ENCODE assay signal across 11 cellular contexts in genomic region chr11:123055132-123055924, GRCh38. TPM values are rescaled to one million over a fixed set of nuclear protein-coding genes. Genes with fewer than 3 reads are reported as not detected.
DNase-seq lines count a peak whose midpoint lies in the region; ATAC-seq and TF ChIP-seq lines count a peak whose summit lies in the region.
"Had no signal": no experiment of that assay in that cellular context is flagged by ENCODE, and none has a peak within 500 bp of the region (broad histone marks: within the 10 kb centered on the region; RNA-seq: fewer than 3 reads in every experiment).

No MANE protein-coding gene starts in this region.

- H3K4me3 Mint-ChIP-seq in activated CD4-positive, alpha-beta T cell treated with anti-CD3 and anti-CD28 coated beads for 36 hours, result peak overlapping the region; percentile 99
- H3K4me3 Mint-ChIP-seq in activated CD8-positive, alpha-beta T cell treated with anti-CD3 and anti-CD28 coated beads for 36 hours, result peak overlapping the region; percentile 97
- peak overlapping the region; percentile 88 for H3K4me3 Mint-ChIP-seq in natural killer cell treated with Interleukin-12 subunit alpha and Interleukin-12 subunit beta and Interleukin-15 and Interleukin-18, amount 100 ng/mL, for 72 hours
- H3K4me3 Mint-ChIP-seq: nephron had no signal

- H3K4me1 Mint-ChIP-seq in activated CD4-positive, alpha-beta T cell treated with anti-CD3 and anti-CD28 coated beads for 36 hours, result peaks cover 32% of the 10 kb centered on the region
- H3K4me1 Mint-ChIP-seq in activated CD8-positive, alpha-beta T cell treated with anti-CD3 and anti-CD28 coated beads for 36 hours (ENCODE audit: low read depth), result peaks cover 39% of the 10 kb centered on the region
- H3K4me1 Mint-ChIP-seq in natural killer cell treated with Interleukin-12 subunit alpha and Interleukin-12 subunit beta and Interleukin-15 and Interleukin-18, amount 100 ng/mL, for 72 hours (ENCODE audit: low read depth in 2 of 2), result peaks cover 40 to 56% of the 10 kb centered on the region in 2 donors

- TF ChIP-seq CTCF in activated CD8-positive, alpha-beta T cell treated with anti-CD3 and anti-CD28 coated beads for 36 hours (IDR thresholded peaks at IDR 0.05), result no peak

- CTCF ChIA-PET in activated CD4-positive, alpha-beta T cell treated with anti-CD3 and anti-CD28 coated beads for 36 hours (lab: Charles Lee), result interaction anchor here (0.5 to 4.6 kb wide), 34 partner anchors 9 to 367 kb away, joined by 3 to 46 read pairs (median 6); no protein-coding TSS in a partner anchor
- CTCF ChIA-PET in activated CD8-positive, alpha-beta T cell treated with anti-CD3 and anti-CD28 coated beads for 36 hours (lab: Charles Lee), result interaction anchor here (0.7 to 6.0 kb wide), 19 partner anchors 9 to 217 kb away, joined by 3 to 50 read pairs (median 6); partner anchors contain the start of gene CRTAM

- peaks cover 54% of the 10 kb centered on the region for H3K36me3 Mint-ChIP-seq in activated CD4-positive, alpha-beta T cell treated with anti-CD3 and anti-CD28 coated beads for 36 hours (ENCODE audit: low read depth)
- H3K36me3 Mint-ChIP-seq in activated CD8-positive, alpha-beta T cell treated with anti-CD3 and anti-CD28 coated beads for 36 hours (ENCODE audit: low read depth), result peaks cover 53% of the 10 kb centered on the region
- H3K36me3 Mint-ChIP-seq in natural killer cell treated with Interleukin-12 subunit alpha and Interleukin-12 subunit beta and Interleukin-15 and Interleukin-18, amount 100 ng/mL, for 72 hours, result peaks cover 46% of the 10 kb centered on the region

- no peak for ATAC-seq in activated CD4-positive, alpha-beta T cell treated with anti-CD3 and anti-CD28 coated beads for 36 hours
- no peak for ATAC-seq in activated CD8-positive, alpha-beta T cell treated with anti-CD3 and anti-CD28 coated beads for 36 hours
- no peak for ATAC-seq in natural killer cell treated with Interleukin-12 subunit alpha and Interleukin-12 subunit beta and Interleukin-15 and Interleukin-18, amount 100 ng/mL, for 72 hours
- ATAC-seq in left lobe of liver (no peak), HG03175 (IDR thresholded peaks at IDR 0.05; ENCODE audit: unreplicated experiment) (no peak)

- POLR2A ChIA-PET in activated CD4-positive, alpha-beta T cell treated with anti-CD3 and anti-CD28 coated beads for 36 hours (lab: Charles Lee), result interaction anchor here (0.6 to 2.5 kb wide), 10 partner anchors 9 to 198 kb away, joined by 3 to 12 read pairs (median 4); no protein-coding TSS in a partner anchor
- POLR2A ChIA-PET in activated CD8-positive, alpha-beta T cell treated with anti-CD3 and anti-CD28 coated beads for 36 hours (lab: Charles Lee), result interaction anchor here (0.6 to 10.8 kb wide), 20 partner anchors 10 to 402 kb away, joined by 3 to 178 read pairs (median 4); partner anchors contain the start of genes CRTAM and HSPA8

- no peak for DNase-seq in activated CD4-positive, alpha-beta T cell treated with anti-CD3 and anti-CD28 coated beads for 36 hours
- no peak for DNase-seq in activated CD4-positive, alpha-beta T cell treated with anti-CD3 and anti-CD28 coated beads for 48 hours
- DNase-seq in HK-2 (ENCODE audit: unreplicated experiment) (peak; percentile 17), left lobe of liver (ENCODE audit: low spot score) (no peak), OCI-M1 (lab: John Stamatoyannopoulos, UW) (no peak)
- no peak for DNase-seq in activated CD8-positive, alpha-beta T cell treated with anti-CD3 and anti-CD28 coated beads for 36 hours
- no peak for DNase-seq in natural killer cell treated with Interleukin-12 subunit alpha and Interleukin-12 subunit beta and Interleukin-15 and Interleukin-18, amount 100 ng/mL, for 72 hours (ENCODE audit: low spot score)
- DNase-seq: dorsolateral prefrontal cortex, HCEC 1CT had no signal

- intact Hi-C loops in activated CD4-positive, alpha-beta T cell treated with anti-CD3 and anti-CD28 coated beads for 36 hours (cut with DNase I, micrococcal nuclease), result loop anchor here in 1 of 2 experiments (2.0 kb wide), 1 partner anchor 73 kb away; no protein-coding TSS in a partner anchor
- intact Hi-C loops in activated CD8-positive, alpha-beta T cell treated with anti-CD3 and anti-CD28 coated beads for 36 hours (cut with micrococcal nuclease), result loop anchor here (10.0 kb wide), 1 partner anchor 331 kb away; no protein-coding TSS in a partner anchor

- H3K27me3 Mint-ChIP-seq in activated CD4-positive, alpha-beta T cell treated with anti-CD3 and anti-CD28 coated beads for 36 hours, result no peaks in the 10 kb centered on the region
- no peaks in the 10 kb centered on the region for H3K27me3 Mint-ChIP-seq in activated CD8-positive, alpha-beta T cell treated with anti-CD3 and anti-CD28 coated beads for 36 hours
- H3K27me3 Mint-ChIP-seq in natural killer cell treated with Interleukin-12 subunit alpha and Interleukin-12 subunit beta and Interleukin-15 and Interleukin-18, amount 100 ng/mL, for 72 hours, result no peaks in the 10 kb centered on the region

- no peaks in the 10 kb centered on the region for H3K9me3 Mint-ChIP-seq in activated CD4-positive, alpha-beta T cell treated with anti-CD3 and anti-CD28 coated beads for 36 hours (ENCODE audit: low read depth)
- no peaks in the 10 kb centered on the region for H3K9me3 Mint-ChIP-seq in activated CD8-positive, alpha-beta T cell treated with anti-CD3 and anti-CD28 coated beads for 36 hours
- no peaks in the 10 kb centered on the region for H3K9me3 Mint-ChIP-seq in natural killer cell treated with Interleukin-12 subunit alpha and Interleukin-12 subunit beta and Interleukin-15 and Interleukin-18, amount 100 ng/mL, for 72 hours
- H3K9me3 Mint-ChIP-seq: nephron had no signal

- H3K27ac Mint-ChIP-seq in activated CD4-positive, alpha-beta T cell treated with anti-CD3 and anti-CD28 coated beads for 36 hours, result peak overlapping the region; percentile 97
- H3K27ac Mint-ChIP-seq in activated CD8-positive, alpha-beta T cell treated with anti-CD3 and anti-CD28 coated beads for 36 hours, result peak overlapping the region; percentile 99
- H3K27ac Mint-ChIP-seq in natural killer cell treated with Interleukin-12 subunit alpha and Interleukin-12 subunit beta and Interleukin-15 and Interleukin-18, amount 100 ng/mL, for 72 hours, result peak overlapping the region; percentile 98

RNA-seq across cellular contexts. Expression of gene HSPA8, which starts 6.6 kb away (rescaled TPM):
- 1,000 to 10,000 TPM; 2,604 to 3,375 TPM for total RNA-seq in activated CD4-positive, alpha-beta T cell treated with anti-CD3 and anti-CD28 coated beads for 36 hours
- total RNA-seq in activated CD8-positive, alpha-beta T cell treated with anti-CD3 and anti-CD28 coated beads for 36 hours, result 1,000 to 10,000 TPM; 2,808 to 2,816 TPM
- total RNA-seq in natural killer cell treated with Interleukin-12 subunit alpha and Interleukin-12 subunit beta and Interleukin-15 and Interleukin-18, amount 100 ng/mL, for 72 hours, result 1,000 to 10,000 TPM; 2,110 to 2,554 TPM
- 357 TPM for total RNA-seq in left lobe of liver
